ENCODE assay signal across 8 cellular contexts in the genomic region with DNA sequence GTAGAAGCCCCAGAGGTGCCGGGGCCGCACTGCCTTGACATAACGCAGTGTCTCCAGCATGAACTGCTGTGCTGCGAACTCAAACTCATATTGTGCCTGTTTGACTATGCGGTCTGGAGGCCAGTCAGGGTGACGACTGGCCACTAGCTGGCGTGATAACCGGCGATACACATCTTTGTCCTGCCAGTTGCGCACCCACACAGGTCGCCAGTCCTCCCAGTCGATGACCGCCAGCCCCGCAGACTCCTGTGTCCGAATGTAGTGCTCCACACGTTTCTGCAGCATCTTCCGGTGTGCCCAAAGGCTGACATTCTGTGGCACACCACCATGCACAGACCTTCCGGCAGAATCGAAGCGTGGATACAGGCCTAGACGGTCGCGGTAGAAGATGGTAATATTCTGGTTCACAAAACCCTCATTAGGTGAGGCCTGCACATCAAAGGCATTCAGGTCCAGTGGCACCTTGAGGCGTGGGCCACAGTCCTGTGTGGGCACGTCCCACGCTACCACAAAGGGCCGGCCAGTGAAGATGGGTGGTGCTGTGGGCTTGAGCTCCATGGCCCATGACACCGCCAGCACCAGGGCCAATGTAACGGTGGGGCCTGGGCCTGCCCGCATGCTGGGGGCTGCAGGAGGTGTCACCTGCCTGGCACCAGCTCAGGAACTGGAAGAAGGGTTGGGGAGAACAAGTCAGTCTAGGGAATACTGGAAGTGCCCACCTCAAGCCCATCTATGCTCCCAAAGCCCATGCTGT. TPM values are rescaled to one million over a fixed set of nuclear protein-coding genes. Genes with fewer than 3 reads are reported as not detected.
A peak's percentile ranks its signal among the peaks of the same experiment; 100 is the strongest.
DNase-seq lines count a peak whose midpoint lies in the region; ATAC-seq and TF ChIP-seq lines count a peak whose summit lies in the region.

No MANE protein-coding gene starts in this region.

- peaks cover 7% of the 10 kb centered on the region; the same call in 1 of the 2 replicates for H3K4me1 ChIP-seq in HEK293 (ENCODE audit: control insufficient read depth, insufficient read depth, low read length)

- peaks cover 21% of the 10 kb centered on the region for H3K4me1 Mint-ChIP-seq in activated T-helper 17 cell treated with anti-CD3 and anti-CD28 coated beads, Interleukin-2, amount 50 U/mL, for 72 hours
- peaks cover 59% of the 10 kb centered on the region for H3K4me1 Mint-ChIP-seq in stimulated activated effector memory CD8-positive, alpha-beta T cell treated with anti-CD3 and anti-CD28 coated beads, Interleukin-12 subunit alpha, Interleukin-12 subunit beta, amount 100 ng/mL, for 72 hours

- TF ChIP-seq CTCF in HEK293 (tag by site-specific recombination; IDR thresholded peaks at IDR 0.05): no peak

- no peaks in the 10 kb centered on the region for H3K9me3 Mint-ChIP-seq in activated T-helper 17 cell treated with anti-CD3 and anti-CD28 coated beads, Interleukin-2, amount 50 U/mL, for 72 hours
- no peaks in the 10 kb centered on the region for H3K9me3 Mint-ChIP-seq in stimulated activated effector memory CD8-positive, alpha-beta T cell treated with anti-CD3 and anti-CD28 coated beads, Interleukin-12 subunit alpha, Interleukin-12 subunit beta, amount 100 ng/mL, for 72 hours

- peak overlapping the region; percentile 88 for H3K4me3 Mint-ChIP-seq in activated T-helper 17 cell treated with anti-CD3 and anti-CD28 coated beads, Interleukin-2, amount 50 U/mL, for 72 hours
- H3K4me3 Mint-ChIP-seq in stimulated activated effector memory CD8-positive, alpha-beta T cell treated with anti-CD3 and anti-CD28 coated beads, Interleukin-12 subunit alpha, Interleukin-12 subunit beta, amount 100 ng/mL, for 72 hours: peak overlapping the region; percentile 78

- peaks cover 0 to 53% of the 10 kb centered on the region in 2 experiments; a peak in 1 of 3 replicates for H3K36me3 ChIP-seq in HEK293 (ENCODE audit: control insufficient read depth in 2 of 2, insufficient read depth in 1 of 2, low read length in 2 of 2)

- DNase-seq in stimulated activated effector memory CD8-positive, alpha-beta T cell treated with anti-CD3 and anti-CD28 coated beads, Interleukin-12 subunit alpha, Interleukin-12 subunit beta, amount 100 ng/mL, for 72 hours (ENCODE audit: low spot score in 2 of 2): no peak
- DNase-seq in NCI-H2107 treated with DMSO at 0.1 percent for 48 hours (lab: John Stamatoyannopoulos, UW; ENCODE audit: unreplicated experiment) (no peak), putamen (ENCODE audit: low spot score) (no peak)
- no peak for DNase-seq in NK-92 treated with Interleukin-12 subunit alpha and Interleukin-12 subunit beta, amount 100 ng/mL, for 24 hours (lab: John Stamatoyannopoulos, UW)

- H3K36me3 Mint-ChIP-seq in activated T-helper 17 cell treated with anti-CD3 and anti-CD28 coated beads, Interleukin-2, amount 50 U/mL, for 72 hours (ENCODE audit: low read depth): peaks cover 6% of the 10 kb centered on the region
- H3K36me3 Mint-ChIP-seq in stimulated activated effector memory CD8-positive, alpha-beta T cell treated with anti-CD3 and anti-CD28 coated beads, Interleukin-12 subunit alpha, Interleukin-12 subunit beta, amount 100 ng/mL, for 72 hours: peaks cover 15% of the 10 kb centered on the region

- ATAC-seq in activated T-helper 17 cell treated with anti-CD3 and anti-CD28 coated beads, Interleukin-2, amount 50 U/mL, for 72 hours (replicated peaks): no peak
- no peak for ATAC-seq in stimulated activated effector memory CD8-positive, alpha-beta T cell treated with anti-CD3 and anti-CD28 coated beads, Interleukin-12 subunit alpha, Interleukin-12 subunit beta, amount 100 ng/mL, for 72 hours
- ATAC-seq in HG03439 (IDR thresholded peaks at IDR 0.05; ENCODE audit: unreplicated experiment): no peak

- POLR2A ChIA-PET in HEK293 (lab: Yijun Ruan, JAX): interaction anchor here (1.4 to 3.6 kb wide), 3 partner anchors 11 to 28 kb away, joined by 3 to 17 read pairs (median 12); a partner anchor contains a TSS

- no peaks in the 10 kb centered on the region for H3K9me3 ChIP-seq in HEK293 (ENCODE audit: control insufficient read depth, insufficient read depth, low read depth, low read length)

- H3K4me3 ChIP-seq in HEK293 (ENCODE audit: low read depth, low read length) (peak overlapping the region; percentile 62), iPS-11a (ENCODE audit: low read depth, low read length) (peak overlapping the region; percentile 82)

- H3K27ac ChIP-seq in HEK293 (ENCODE audit: extremely low read depth, low read depth, low read length): no peak overlapping the region

- CTCF ChIA-PET in HEK293 (lab: Yijun Ruan, JAX): interaction anchor here (1.0 kb wide), 1 partner anchor 14 kb away, joined by 3 read pairs; no protein-coding TSS in a partner anchor

- H3K27me3 Mint-ChIP-seq in activated T-helper 17 cell treated with anti-CD3 and anti-CD28 coated beads, Interleukin-2, amount 50 U/mL, for 72 hours: no peaks in the 10 kb centered on the region

- peak overlapping the region; percentile 87 for H3K27ac Mint-ChIP-seq in activated T-helper 17 cell treated with anti-CD3 and anti-CD28 coated beads, Interleukin-2, amount 50 U/mL, for 72 hours
- H3K27ac Mint-ChIP-seq in stimulated activated effector memory CD8-positive, alpha-beta T cell treated with anti-CD3 and anti-CD28 coated beads, Interleukin-12 subunit alpha, Interleukin-12 subunit beta, amount 100 ng/mL, for 72 hours: peak overlapping the region; percentile 98

TF ChIP-seq in HEK293, 187 proteins besides CTCF, POLR2A, EP300 and RAD21 (continues in another document):
- TF ChIP-seq, protein P1, sequence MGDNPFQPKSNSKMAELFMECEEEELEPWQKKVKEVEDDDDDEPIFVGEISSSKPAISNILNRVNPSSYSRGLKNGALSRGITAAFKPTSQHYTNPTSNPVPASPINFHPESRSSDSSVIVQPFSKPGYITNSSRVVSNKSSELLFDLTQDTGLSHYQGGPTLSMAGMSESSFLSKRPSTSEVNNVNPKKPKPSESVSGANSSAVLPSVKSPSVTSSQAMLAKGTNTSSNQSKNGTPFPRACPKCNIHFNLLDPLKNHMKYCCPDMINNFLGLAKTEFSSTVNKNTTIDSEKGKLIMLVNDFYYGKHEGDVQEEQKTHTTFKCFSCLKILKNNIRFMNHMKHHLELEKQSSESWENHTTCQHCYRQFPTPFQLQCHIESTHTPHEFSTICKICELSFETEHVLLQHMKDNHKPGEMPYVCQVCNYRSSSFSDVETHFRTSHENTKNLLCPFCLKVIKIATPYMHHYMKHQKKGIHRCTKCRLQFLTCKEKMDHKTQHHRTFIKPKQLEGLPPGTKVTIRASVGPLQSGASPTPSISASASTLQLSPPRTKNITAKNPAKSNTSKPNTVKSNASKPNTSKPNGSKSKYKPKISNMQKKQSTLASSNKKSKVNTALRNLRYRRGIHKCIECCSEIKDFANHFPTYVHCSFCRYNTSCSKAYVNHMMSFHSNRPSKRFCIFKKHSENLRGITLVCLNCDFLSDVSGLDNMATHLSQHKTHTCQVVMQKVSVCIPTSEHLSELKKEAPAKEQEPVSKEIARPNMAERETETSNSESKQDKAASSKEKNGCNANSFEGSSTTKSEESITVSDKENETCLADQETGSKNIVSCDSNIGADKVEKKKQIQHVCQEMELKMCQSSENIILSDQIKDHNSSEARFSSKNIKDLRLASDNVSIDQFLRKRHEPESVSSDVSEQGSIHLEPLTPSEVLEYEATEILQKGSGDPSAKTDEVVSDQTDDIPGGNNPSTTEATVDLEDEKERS (tag by site-specific recombination; IDR thresholded peaks at IDR 0.05): no peak
- TF ChIP-seq KLF16 (tag by site-specific recombination; IDR thresholded peaks at IDR 0.05): no peak
- no peak for TF ChIP-seq ZSCAN23 (tag by site-specific recombination; IDR thresholded peaks at IDR 0.05)
- no peak for TF ChIP-seq ZNF16 (tag by site-specific recombination; IDR thresholded peaks at IDR 0.05; ENCODE audit: low read depth)
- TF ChIP-seq, protein P2, sequence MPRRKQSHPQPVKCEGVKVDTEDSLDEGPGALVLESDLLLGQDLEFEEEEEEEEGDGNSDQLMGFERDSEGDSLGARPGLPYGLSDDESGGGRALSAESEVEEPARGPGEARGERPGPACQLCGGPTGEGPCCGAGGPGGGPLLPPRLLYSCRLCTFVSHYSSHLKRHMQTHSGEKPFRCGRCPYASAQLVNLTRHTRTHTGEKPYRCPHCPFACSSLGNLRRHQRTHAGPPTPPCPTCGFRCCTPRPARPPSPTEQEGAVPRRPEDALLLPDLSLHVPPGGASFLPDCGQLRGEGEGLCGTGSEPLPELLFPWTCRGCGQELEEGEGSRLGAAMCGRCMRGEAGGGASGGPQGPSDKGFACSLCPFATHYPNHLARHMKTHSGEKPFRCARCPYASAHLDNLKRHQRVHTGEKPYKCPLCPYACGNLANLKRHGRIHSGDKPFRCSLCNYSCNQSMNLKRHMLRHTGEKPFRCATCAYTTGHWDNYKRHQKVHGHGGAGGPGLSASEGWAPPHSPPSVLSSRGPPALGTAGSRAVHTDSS (tag by site-specific recombination; IDR thresholded peaks at IDR 0.05): no peak
- TF ChIP-seq ZNF555 (tag by site-specific recombination; conservative IDR thresholded peaks at IDR 0.05): no peak
- TF ChIP-seq, protein P3, sequence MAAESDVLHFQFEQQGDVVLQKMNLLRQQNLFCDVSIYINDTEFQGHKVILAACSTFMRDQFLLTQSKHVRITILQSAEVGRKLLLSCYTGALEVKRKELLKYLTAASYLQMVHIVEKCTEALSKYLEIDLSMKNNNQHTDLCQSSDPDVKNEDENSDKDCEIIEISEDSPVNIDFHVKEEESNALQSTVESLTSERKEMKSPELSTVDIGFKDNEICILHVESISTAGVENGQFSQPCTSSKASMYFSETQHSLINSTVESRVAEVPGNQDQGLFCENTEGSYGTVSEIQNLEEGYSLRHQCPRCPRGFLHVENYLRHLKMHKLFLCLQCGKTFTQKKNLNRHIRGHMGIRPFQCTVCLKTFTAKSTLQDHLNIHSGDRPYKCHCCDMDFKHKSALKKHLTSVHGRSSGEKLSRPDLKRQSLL (tag by site-specific recombination; IDR thresholded peaks at IDR 0.05): no peak
- no peak for TF ChIP-seq RBAK (tag by site-specific recombination; IDR thresholded peaks at IDR 0.05)

RNA-seq across cellular contexts. Expression of a gene that starts 2.5 kb away (rescaled TPM):
- total RNA-seq in activated T-helper 17 cell treated with anti-CD3 and anti-CD28 coated beads, Interleukin-2, amount 50 U/mL, for 72 hours: 1 to 10 TPM; 5.1 to 8.5 TPM

RNA-seq across cellular contexts. Expression of a gene that starts 8.0 kb away (rescaled TPM):
- 10 to 100 TPM; 13.9 to 19.3 TPM for total RNA-seq in activated T-helper 17 cell treated with anti-CD3 and anti-CD28 coated beads, Interleukin-2, amount 50 U/mL, for 72 hours

RNA-seq across cellular contexts. Expression of a gene that starts 16.7 kb away (rescaled TPM):
- total RNA-seq in activated T-helper 17 cell treated with anti-CD3 and anti-CD28 coated beads, Interleukin-2, amount 50 U/mL, for 72 hours: under 1 TPM in 1 of 2 donors, not detected in 1; 0.29 TPM

RNA-seq across cellular contexts. Expression of a gene that starts 20.6 kb away (rescaled TPM):
- 100 to 1,000 TPM in 1 of 2 donors, 10 to 100 TPM in 1; 85.8 to 139 TPM for total RNA-seq in activated T-helper 17 cell treated with anti-CD3 and anti-CD28 coated beads, Interleukin-2, amount 50 U/mL, for 72 hours

RNA-seq across cellular contexts. Expression of a gene that starts 20.8 kb away (rescaled TPM):
- total RNA-seq in activated T-helper 17 cell treated with anti-CD3 and anti-CD28 coated beads, Interleukin-2, amount 50 U/mL, for 72 hours: 10 to 100 TPM; 12.2 to 13.0 TPM
